Comparison of ENCODE assay signal across 1 cellular context in genomic region chr16:54746596-54746995, GRCh38.
A peak's percentile ranks its signal among the peaks of the same experiment; 100 is the strongest.
TF ChIP-seq lines count a peak whose summit lies in the region.

No MANE protein-coding gene starts in this region.

TF ChIP-seq in GM23338, 12 proteins besides CTCF, POLR2A, EP300 and RAD21 (continued from another document):
- 0 out of 2 replicates have a peak, but pooled peaks have one; percentile 7 for TF ChIP-seq ZNF462 (CRISPR knock-in tag; IDR thresholded peaks at IDR 0.05)
